11 cellular contexts compared by ENCODE assay signal in genomic region chr11:17238377-17238776, GRCh38.
"Had no signal": no experiment of that assay in that cellular context is flagged by ENCODE, and none has a peak within 500 bp of the region (broad histone marks: within the 10 kb centered on the region; RNA-seq: fewer than 3 reads in every experiment).

No MANE protein-coding gene starts in this region.

- H3K36me3 Mint-ChIP-seq: stimulated activated naive B cell treated with anti-CD40 and anti-IgM and Interleukin-4, amounts not matched to agents 10 μg/mL and 1 μg/mL and 100 μg/mL, for 72 hours had no signal

- H3K27ac ChIP-seq: ascending aorta, gastrocnemius medialis, heart right ventricle, left ventricle myocardium inferior had no signal

- H3K4me1 ChIP-seq: ascending aorta, gastrocnemius medialis, heart right ventricle, left ventricle myocardium inferior had no signal

- H3K4me3 Mint-ChIP-seq: activated CD4-positive, alpha-beta T cell treated with anti-CD3 and anti-CD28 coated beads, Interleukin-2, amount 10 ng/mL, durations not matched to agents 24 days and 14 days; activated naive CD8-positive, alpha-beta T cell treated with anti-CD3 and anti-CD28 coated beads, Interleukin-2, amount 50 U/mL, for 24 hours; nephron progenitor cell; stimulated activated naive B cell treated with anti-CD40 and anti-IgM and Interleukin-4, amounts not matched to agents 10 μg/mL and 1 μg/mL and 100 μg/mL, for 72 hours had no signal

- ATAC-seq: activated naive CD8-positive, alpha-beta T cell treated with anti-CD3 and anti-CD28 coated beads, Interleukin-2, amount 50 U/mL, for 24 hours; gastrocnemius medialis; heart right ventricle; stimulated activated naive B cell treated with anti-CD40 and anti-IgM and Interleukin-4, amounts not matched to agents 10 μg/mL and 1 μg/mL and 100 μg/mL, for 72 hours had no signal

- H3K36me3 ChIP-seq: ascending aorta, gastrocnemius medialis, heart right ventricle, left ventricle myocardium inferior had no signal

- H3K9me3 Mint-ChIP-seq: activated CD4-positive, alpha-beta T cell treated with anti-CD3 and anti-CD28 coated beads, Interleukin-2, amount 10 ng/mL, durations not matched to agents 24 days and 14 days; activated naive CD8-positive, alpha-beta T cell treated with anti-CD3 and anti-CD28 coated beads, Interleukin-2, amount 50 U/mL, for 24 hours; nephron progenitor cell; stimulated activated naive B cell treated with anti-CD40 and anti-IgM and Interleukin-4, amounts not matched to agents 10 μg/mL and 1 μg/mL and 100 μg/mL, for 72 hours had no signal

- H3K4me3 ChIP-seq: ascending aorta, gastrocnemius medialis, heart right ventricle, left ventricle myocardium inferior had no signal

- H3K27me3 ChIP-seq: ascending aorta, gastrocnemius medialis, heart right ventricle had no signal

- H3K9me3 ChIP-seq: ascending aorta, gastrocnemius medialis, heart right ventricle, left ventricle myocardium inferior had no signal

- H3K27ac Mint-ChIP-seq: activated CD4-positive, alpha-beta T cell treated with anti-CD3 and anti-CD28 coated beads, Interleukin-2, amount 10 ng/mL, durations not matched to agents 24 days and 14 days; activated naive CD8-positive, alpha-beta T cell treated with anti-CD3 and anti-CD28 coated beads, Interleukin-2, amount 50 U/mL, for 24 hours; nephron progenitor cell; stimulated activated naive B cell treated with anti-CD40 and anti-IgM and Interleukin-4, amounts not matched to agents 10 μg/mL and 1 μg/mL and 100 μg/mL, for 72 hours had no signal

- H3K4me1 Mint-ChIP-seq: nephron progenitor cell; stimulated activated naive B cell treated with anti-CD40 and anti-IgM and Interleukin-4, amounts not matched to agents 10 μg/mL and 1 μg/mL and 100 μg/mL, for 72 hours had no signal

- DNase-seq: activated CD4-positive, alpha-beta T cell treated with anti-CD3 and anti-CD28 coated beads, Interleukin-2, amount 10 ng/mL, durations not matched to agents 24 days and 14 days; activated naive CD4-positive, alpha-beta T cell treated with Interleukin-2 at 50 U/mL for 16 hours; activated naive CD8-positive, alpha-beta T cell treated with anti-CD3 and anti-CD28 coated beads, Interleukin-2, amount 50 U/mL, for 24 hours; gastrocnemius medialis; heart right ventricle; left ventricle myocardium inferior; nephron progenitor cell; retina; stimulated activated naive B cell treated with anti-CD40 and anti-IgM and Interleukin-4, amounts not matched to agents 10 μg/mL and 1 μg/mL and 100 μg/mL, for 72 hours; substantia nigra had no signal
